In the genomic region with DNA sequence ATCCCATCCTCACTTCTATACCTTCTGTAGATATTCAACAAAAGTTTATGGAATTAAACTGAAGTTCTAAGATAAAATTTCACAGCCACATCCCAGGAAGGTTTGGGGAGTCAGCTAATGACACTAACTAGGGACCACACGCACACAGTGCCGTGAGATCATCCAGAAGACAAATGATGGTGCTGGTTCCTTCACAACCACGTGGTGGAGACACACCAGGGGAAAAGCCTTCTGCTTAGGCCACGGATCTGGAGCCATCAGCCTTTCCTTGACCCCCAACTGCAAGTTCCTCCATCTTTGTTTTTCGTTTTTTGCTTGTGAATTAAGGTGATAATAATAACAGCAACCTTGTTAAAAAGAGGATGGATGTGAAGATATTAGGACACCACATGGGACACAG, we compare ENCODE assay signal across 16 cellular contexts.
"Had no signal": no experiment of that assay in that cellular context is flagged by ENCODE, and none has a peak within 500 bp of the region (broad histone marks: within the 10 kb centered on the region; RNA-seq: fewer than 3 reads in every experiment).

No MANE protein-coding gene starts in this region.

- H3K27ac ChIP-seq: brain microvascular endothelial cell, dorsolateral prefrontal cortex, gastrocnemius medialis, left ventricle myocardium inferior, ovary, suprapubic skin, upper lobe of left lung had no signal

- H3K4me3 ChIP-seq: dorsolateral prefrontal cortex, gastrocnemius medialis, left ventricle myocardium inferior, ovary, suprapubic skin, upper lobe of left lung had no signal

- H3K36me3 Mint-ChIP-seq: activated naive CD8-positive, alpha-beta T cell had no signal

- H3K4me3 Mint-ChIP-seq: activated naive CD8-positive, alpha-beta T cell; activated T-cell treated with anti-CD3 and anti-CD28 coated beads, Interleukin-2, amount 50 U/mL, for 4 hours; T-helper 17 cell had no signal

- DNase-seq: activated CD4-positive, alpha-beta T cell treated with anti-CD3 and anti-CD28 coated beads, Interleukin-2, amount 50 U/mL, for 4 hours; activated gamma-delta T cell; activated T-cell treated with anti-CD3 and anti-CD28 coated beads, Interleukin-2, amount 50 U/mL, for 4 hours; brain microvascular endothelial cell; dorsolateral prefrontal cortex; gastrocnemius medialis; left ventricle myocardium inferior; mesenchymal stem cell; ovary; stimulated activated CD4-positive, alpha-beta T cell treated with anti-CD3 and anti-CD28 coated beads, Interleukin-2, amount 100 ng/mL, for 48 hours; stimulated activated naive CD8-positive, alpha-beta T cell treated with anti-CD3 and anti-CD28 coated beads, Interleukin-15, Interleukin-2, amounts not matched to agents 100 U/mL and 50 U/mL, for 24 hours; T-helper 17 cell; upper lobe of left lung had no signal

- H3K27ac Mint-ChIP-seq: activated naive CD8-positive, alpha-beta T cell; T-helper 17 cell had no signal

- H3K36me3 ChIP-seq: brain microvascular endothelial cell, gastrocnemius medialis, left ventricle myocardium inferior, ovary, suprapubic skin, upper lobe of left lung had no signal

- H3K27me3 ChIP-seq: brain microvascular endothelial cell, dorsolateral prefrontal cortex, gastrocnemius medialis, ovary, suprapubic skin, upper lobe of left lung had no signal

- H3K9me3 Mint-ChIP-seq: activated T-cell treated with anti-CD3 and anti-CD28 coated beads, Interleukin-2, amount 50 U/mL, for 4 hours had no signal

- ATAC-seq: activated CD4-positive, CD25-positive, alpha-beta regulatory T cell treated with anti-CD3 and anti-CD28 coated beads, Interleukin-2, amount 50 U/mL, for 24 hours; activated T-cell treated with anti-CD3 and anti-CD28 coated beads, Interleukin-2, amount 50 U/mL, for 4 hours; gastrocnemius medialis; stimulated activated naive CD8-positive, alpha-beta T cell treated with anti-CD3 and anti-CD28 coated beads, Interleukin-15, Interleukin-2, amounts not matched to agents 100 U/mL and 50 U/mL, for 24 hours; T-helper 17 cell had no signal

- H3K9me3 ChIP-seq: gastrocnemius medialis, left ventricle myocardium inferior, ovary, suprapubic skin, upper lobe of left lung had no signal
